In genomic region chr2:110211938-110212858, GRCh38 we compare ENCODE assay signal across 8 cellular contexts. TPM values are rescaled to one million over a fixed set of nuclear protein-coding genes. Genes with fewer than 3 reads are reported as not detected.
DNase-seq lines count a peak whose midpoint lies in the region; ATAC-seq and TF ChIP-seq lines count a peak whose summit lies in the region.

Gene MTLN (minus strand): TSS chr2:110212547. CDS start chr2:110212525, 22 bp downstream.

- peaks cover 29% of the 10 kb centered on the region for H3K27me3 Mint-ChIP-seq in activated T-cell treated with anti-CD3 and anti-CD28 coated beads, Interleukin-2, amount 50 U/mL, for 72 hours (ENCODE audit: low read depth)
- peaks cover 16% of the 10 kb centered on the region for H3K27me3 Mint-ChIP-seq in stimulated activated memory B cell treated with anti-CD40 and anti-IgM and Interleukin-4, amounts not matched to agents 10 μg/mL and 1 μg/mL and 100 μg/mL, for 72 hours

- peaks cover 0 to 1% of the 10 kb centered on the region in 2 donors for H3K9me3 Mint-ChIP-seq in activated T-cell treated with anti-CD3 and anti-CD28 coated beads, Interleukin-2, amount 50 U/mL, for 72 hours
- no peaks in the 10 kb centered on the region for H3K9me3 Mint-ChIP-seq in stimulated activated memory B cell treated with anti-CD40 and anti-IgM and Interleukin-4, amounts not matched to agents 10 μg/mL and 1 μg/mL and 100 μg/mL, for 72 hours

- peaks cover 4 to 17% of the 10 kb centered on the region in 2 donors for H3K36me3 Mint-ChIP-seq in activated T-cell treated with anti-CD3 and anti-CD28 coated beads, Interleukin-2, amount 50 U/mL, for 72 hours (ENCODE audit: insufficient read depth in 2 of 2)
- H3K36me3 Mint-ChIP-seq in stimulated activated memory B cell treated with anti-CD40 and anti-IgM and Interleukin-4, amounts not matched to agents 10 μg/mL and 1 μg/mL and 100 μg/mL, for 72 hours = peaks cover 22% of the 10 kb centered on the region

- CTCF ChIA-PET in Panc1 (lab: Charles Lee) = no interaction called here

- no peaks in the 10 kb centered on the region; the same call in 1 of the 2 replicates for H3K36me3 ChIP-seq in Panc1 (ENCODE audit: control insufficient read depth, insufficient read depth, low read length)

- H3K4me3 ChIP-seq in Panc1 (ENCODE audit: low read depth in 2 of 2, low read length in 2 of 2) = peak within 1 kb of the TSS; percentile 61 to 96

- peaks cover 8% of the 10 kb centered on the region; the same call in 1 of the 2 replicates for H3K9me3 ChIP-seq in Panc1 (ENCODE audit: control insufficient read depth, insufficient read depth, low read depth, low read length)

- peak; percentile 80 for ATAC-seq in GM21526 (IDR thresholded peaks at IDR 0.05; ENCODE audit: low FRiP score, unreplicated experiment)
- ATAC-seq in Panc1 = peak; percentile 97
- peak; percentile 96 to 99 for ATAC-seq in activated T-cell treated with anti-CD3 and anti-CD28 coated beads, Interleukin-2, amount 50 U/mL, for 72 hours (replicated peaks in 1 of 2)
- ATAC-seq in esophagus mucosa = peak; percentile 92
- peak; percentile 92 for ATAC-seq in stimulated activated memory B cell treated with anti-CD40 and anti-IgM and Interleukin-4, amounts not matched to agents 10 μg/mL and 1 μg/mL and 100 μg/mL, for 72 hours

- no peaks in the 10 kb centered on the region for H3K27me3 ChIP-seq in Panc1 (ENCODE audit: control insufficient read depth, insufficient read depth, low read length)

- H3K4me3 Mint-ChIP-seq in activated T-cell treated with anti-CD3 and anti-CD28 coated beads, Interleukin-2, amount 50 U/mL, for 72 hours = peak within 1 kb of the TSS; percentile 95 to 96
- H3K4me3 Mint-ChIP-seq in stimulated activated memory B cell treated with anti-CD40 and anti-IgM and Interleukin-4, amounts not matched to agents 10 μg/mL and 1 μg/mL and 100 μg/mL, for 72 hours = peak within 1 kb of the TSS; percentile 92

- H3K4me1 ChIP-seq in Panc1 (ENCODE audit: control insufficient read depth, insufficient read depth, low read length) = peaks cover 5% of the 10 kb centered on the region; the same call in 1 of the 2 replicates

- H3K27ac Mint-ChIP-seq in activated T-cell treated with anti-CD3 and anti-CD28 coated beads, Interleukin-2, amount 50 U/mL, for 72 hours = peak within 1 kb of the TSS; percentile 97
- H3K27ac Mint-ChIP-seq in stimulated activated memory B cell treated with anti-CD40 and anti-IgM and Interleukin-4, amounts not matched to agents 10 μg/mL and 1 μg/mL and 100 μg/mL, for 72 hours = peak within 1 kb of the TSS; percentile 86

- no TSS peak for BruUV-seq in Panc1 (replicated peaks; lab: Mats Ljungman, UMichigan)

- peak; percentile 6 for DNase-seq in DMS114 treated with DMSO at 0.1 percent for 48 hours (lab: John Stamatoyannopoulos, UW; ENCODE audit: unreplicated experiment)
- peak; percentile 62 for DNase-seq in HuH-7 (ENCODE audit: low spot score)
- peak; percentile 58 for DNase-seq in Panc1 (ENCODE audit: low read depth, low spot score)
- peak; percentile 76 to 82 for DNase-seq in activated T-cell treated with anti-CD3 and anti-CD28 coated beads, Interleukin-2, amount 50 U/mL, for 72 hours
- DNase-seq in myocyte (ENCODE audit: low read depth) = peak; percentile 83

- POLR2A ChIA-PET in Panc1 (lab: Charles Lee) = no interaction called here

- TF ChIP-seq CTCF in Panc1 (IDR thresholded peaks at IDR 0.05) = no peak

- H3K27ac ChIP-seq in Panc1 (ENCODE audit: low read length) = peak within 1 kb of the TSS; percentile 84

- intact Hi-C loops in Panc1 (cut with micrococcal nuclease; ENCODE audit: unreplicated experiment) = no loop called here

- in situ Hi-C loops in Panc1 (cut with HindIII; ENCODE audit: low pct_unique_long_range_greater_than_20kb, low sequenced_read_pairs) = no loop called here

- peaks cover 22% of the 10 kb centered on the region for H3K4me1 Mint-ChIP-seq in activated T-cell treated with anti-CD3 and anti-CD28 coated beads, Interleukin-2, amount 50 U/mL, for 72 hours (ENCODE audit: low read depth)
- H3K4me1 Mint-ChIP-seq in stimulated activated memory B cell treated with anti-CD40 and anti-IgM and Interleukin-4, amounts not matched to agents 10 μg/mL and 1 μg/mL and 100 μg/mL, for 72 hours = peaks cover 11% of the 10 kb centered on the region

RNA-seq across cellular contexts. Expression of gene MTLN, which starts in this region (rescaled TPM):
- 84.3 TPM for total RNA-seq in Panc1 (2021; ENCODE audit: unreplicated experiment)
- 120 TPM for polyA plus RNA-seq in Panc1 (2012; ENCODE audit: insufficient read length)
- 10 to 100 TPM; 36.2 to 43.0 TPM for total RNA-seq in activated T-cell treated with anti-CD3 and anti-CD28 coated beads, Interleukin-2, amount 50 U/mL, for 72 hours
- 61.6 TPM for total RNA-seq in esophagus mucosa
- 49.7 and 69.7 TPM in 2 replicates for total RNA-seq in myocyte
- 88.9 TPM for polyA plus RNA-seq in myocyte (2012)

Comparison
In these comparisons a context has a peak if more than half of its experiments do, and no peak if none do; other contexts are left out.
1. Peak in every context shown above with its lines: DNase-seq, ATAC-seq, H3K4me3 ChIP-seq and H3K27ac ChIP-seq.
2. DNase-seq: peak in every context shown above with its lines; median percentile 83 in myocyte; 79 in activated T-cell treated with anti-CD3 and anti-CD28 coated beads, Interleukin-2, amount 50 U/mL, for 72 hours; 62 in HuH-7; 58 in Panc1; 6 in DMS114 treated with DMSO at 0.1 percent for 48 hours.